ENCODE assay signal across 1 cellular context in the genomic region with DNA sequence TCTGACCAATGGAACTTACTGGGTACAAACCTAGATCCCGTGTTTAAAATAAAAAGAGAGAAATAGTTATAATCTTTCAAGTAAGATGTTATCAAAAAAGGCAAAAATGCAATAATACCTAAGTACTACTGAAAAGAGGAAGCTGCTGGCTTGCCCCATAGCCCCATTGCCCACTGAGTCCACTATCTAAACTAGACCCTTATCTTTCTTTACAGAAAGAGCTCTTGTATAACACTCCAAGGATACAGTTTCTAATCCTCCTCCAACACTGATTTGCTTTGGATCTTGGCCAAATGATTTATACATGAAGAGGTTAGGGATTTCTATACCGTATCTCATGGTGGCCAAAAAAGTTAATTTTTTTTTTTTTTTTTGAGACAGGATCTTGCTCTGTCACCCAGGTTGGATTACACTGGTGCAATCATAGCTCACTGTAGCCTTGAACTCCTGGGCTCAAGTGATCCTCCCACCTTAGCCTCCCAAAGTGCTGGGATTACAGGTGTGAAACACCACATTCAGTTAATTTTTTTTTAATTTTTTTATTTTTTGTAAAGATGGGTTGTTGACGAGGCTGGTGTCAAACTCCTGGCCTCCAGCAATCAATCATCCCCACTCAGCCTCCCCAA.
TF ChIP-seq lines count a peak whose summit lies in the region.

No MANE protein-coding gene starts in this region.

TF ChIP-seq in HEK293, 187 proteins besides CTCF, POLR2A, EP300 and RAD21 (continued from another document):
- TF ChIP-seq ZNF776 (tag by site-specific recombination; IDR thresholded peaks at IDR 0.05; ENCODE audit: borderline replicate concordance) (no peak), OSR2 (tag by site-specific recombination; IDR thresholded peaks at IDR 0.05) (peak; percentile 24; the same call in 1 of the 2 replicates), ZNF843 (tag by site-specific recombination; IDR thresholded peaks at IDR 0.05) (peak; percentile 23; the same call in 1 of the 2 replicates), TRIM28 (IDR thresholded peaks at IDR 0.05; ENCODE audit: borderline replicate concordance, low read length) (no peak), ZNF549 (tag by site-specific recombination; IDR thresholded peaks at IDR 0.05) (peak; percentile 33; the same call in 1 of the 2 replicates), EGR2 (tag by site-specific recombination; IDR thresholded peaks at IDR 0.05; ENCODE audit: low read depth) (0 out of 2 replicates have a peak, but pooled peaks have one; percentile 5), ZNF596 (tag by site-specific recombination; IDR thresholded peaks at IDR 0.05) (no peak), ZNF112 (tag by site-specific recombination; IDR thresholded peaks at IDR 0.05) (no peak), SP3 (tag by site-specific recombination; IDR thresholded peaks at IDR 0.05) (no peak), ZNF830 (tag by site-specific recombination; IDR thresholded peaks at IDR 0.05; ENCODE audit: low read depth) (no peak), ZNF610 (tag by site-specific recombination; IDR thresholded peaks at IDR 0.05; ENCODE audit: borderline replicate concordance) (no peak), ZNF155 (tag by site-specific recombination; IDR thresholded peaks at IDR 0.05) (no peak)
- TF ChIP-seq, protein P1, sequence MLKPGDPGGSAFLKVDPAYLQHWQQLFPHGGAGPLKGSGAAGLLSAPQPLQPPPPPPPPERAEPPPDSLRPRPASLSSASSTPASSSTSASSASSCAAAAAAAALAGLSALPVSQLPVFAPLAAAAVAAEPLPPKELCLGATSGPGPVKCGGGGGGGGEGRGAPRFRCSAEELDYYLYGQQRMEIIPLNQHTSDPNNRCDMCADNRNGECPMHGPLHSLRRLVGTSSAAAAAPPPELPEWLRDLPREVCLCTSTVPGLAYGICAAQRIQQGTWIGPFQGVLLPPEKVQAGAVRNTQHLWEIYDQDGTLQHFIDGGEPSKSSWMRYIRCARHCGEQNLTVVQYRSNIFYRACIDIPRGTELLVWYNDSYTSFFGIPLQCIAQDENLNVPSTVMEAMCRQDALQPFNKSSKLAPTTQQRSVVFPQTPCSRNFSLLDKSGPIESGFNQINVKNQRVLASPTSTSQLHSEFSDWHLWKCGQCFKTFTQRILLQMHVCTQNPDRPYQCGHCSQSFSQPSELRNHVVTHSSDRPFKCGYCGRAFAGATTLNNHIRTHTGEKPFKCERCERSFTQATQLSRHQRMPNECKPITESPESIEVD (tag by site-specific recombination; IDR thresholded peaks at IDR 0.05), result peak; percentile 54; the same call in 1 of the 2 replicates
